1 cellular context compared by ENCODE assay signal in genomic region chr7:148884299-148885022, GRCh38.
TF ChIP-seq lines count a peak whose summit lies in the region.

No MANE protein-coding gene starts in this region.

TF ChIP-seq in K562, 482 proteins besides CTCF, POLR2A, EP300 and RAD21 (continued from another document and continues in another):
- TF ChIP-seq TCF7 (IDR thresholded peaks at IDR 0.05; ENCODE audit: borderline replicate concordance) (peak; percentile 79; the same call in 1 of the 2 replicates), ZNF263 (CRISPR knock-in tag; IDR thresholded peaks at IDR 0.05; ENCODE audit: borderline replicate concordance) (peak; percentile 76; the same call in 1 of the 2 replicates), CREM (IDR thresholded peaks at IDR 0.05; ENCODE audit: low read depth) (peak; percentile 72), CEBPB (tag; IDR thresholded peaks at IDR 0.05) (no peak), NR3C1 (CRISPR knock-in tag; IDR thresholded peaks at IDR 0.05) (peak; percentile 68; the same call in 1 of the 2 replicates), ZNF224 (CRISPR knock-in tag; IDR thresholded peaks at IDR 0.05) (peak; percentile 81; the same call in 1 of the 2 replicates), NONO (IDR thresholded peaks at IDR 0.05; ENCODE audit: low read depth in 2 of 2, low read length in 1 of 2) (peak in 1 of 2 experiments; percentile 42; a peak in 1 of 4 replicates), CTBP1 (IDR thresholded peaks at IDR 0.05; ENCODE audit: borderline replicate concordance) (peak; percentile 99), HDGF (IDR thresholded peaks at IDR 0.05) (no peak), TBP (optimal IDR thresholded peaks at IDR 0.05; ENCODE audit: low read depth, low read length) (peak; percentile 97), ELF4 (CRISPR knock-in tag; IDR thresholded peaks at IDR 0.05) (no peak), CBX3 (IDR thresholded peaks at IDR 0.05; ENCODE audit: borderline replicate concordance in 1 of 2, low read length in 2 of 2) (peak in 1 of 2 experiments; percentile 62; a peak in 1 of 3 replicates), RBM34 (IDR thresholded peaks at IDR 0.05; ENCODE audit: borderline replicate concordance, insufficient read depth, low read length) (no peak), HDAC8 (tag; IDR thresholded peaks at IDR 0.05) (peak; percentile 15; the same call in 1 of the 2 replicates), DMBX1 (CRISPR knock-in tag; IDR thresholded peaks at IDR 0.05; ENCODE audit: borderline replicate concordance) (peak; percentile 9; the same call in 1 of the 2 replicates), SIN3A (IDR thresholded peaks at IDR 0.05; ENCODE audit: borderline replicate concordance in 2 of 2, control insufficient read depth in 1 of 2, low read depth in 2 of 2, low read length in 2 of 2) (peak; percentile 54 to 73; a peak in 2 of 4 replicates), RCOR1 (IDR thresholded peaks at IDR 0.05; ENCODE audit: borderline replicate concordance in 1 of 2, low read depth in 2 of 2, low read length in 2 of 2) (peak in 1 of 2 experiments; percentile 61; a peak in 1 of 4 replicates), PHF21A (IDR thresholded peaks at IDR 0.05; ENCODE audit: borderline replicate concordance, low read depth) (0 out of 2 replicates have a peak, but pooled peaks have one; percentile 6), CHD4 (IDR thresholded peaks at IDR 0.05; ENCODE audit: insufficient read depth, insufficient replicate concordance, low read depth, low read length, poor library complexity, severe bottlenecking) (no peak), ATF1 (CRISPR knock-in tag; IDR thresholded peaks at IDR 0.05) (no peak), ATF1 (tag; IDR thresholded peaks at IDR 0.05) (peak; percentile 77), NR2C2 (CRISPR knock-in tag; IDR thresholded peaks at IDR 0.05) (peak; percentile 50), NR2C2 (tag; IDR thresholded peaks at IDR 0.05) (peak; percentile 63; the same call in 1 of the 2 replicates), ATF2 (CRISPR knock-in tag; IDR thresholded peaks at IDR 0.05) (0 out of 2 replicates have a peak, but pooled peaks have one; percentile 59), FOXP1 (CRISPR knock-in tag; IDR thresholded peaks at IDR 0.05) (peak; percentile 99), FIP1L1 (IDR thresholded peaks at IDR 0.05; ENCODE audit: low read depth, low read length, poor library complexity, severe bottlenecking) (peak; percentile 97), ZBTB49 (CRISPR knock-in tag; IDR thresholded peaks at IDR 0.05; ENCODE audit: borderline replicate concordance) (peak; percentile 82; the same call in 1 of the 2 replicates), NCOR1 (IDR thresholded peaks at IDR 0.05) (peak; percentile 52), ZNF699 (CRISPR knock-in tag; IDR thresholded peaks at IDR 0.05; ENCODE audit: insufficient replicate concordance) (no peak), GTF2A2 (tag; IDR thresholded peaks at IDR 0.05) (0 out of 2 replicates have a peak, but pooled peaks have one; percentile 40), KLF6 (CRISPR knock-in tag; IDR thresholded peaks at IDR 0.05; ENCODE audit: borderline replicate concordance) (peak; percentile 63; the same call in 1 of the 2 replicates), NBN (IDR thresholded peaks at IDR 0.05; ENCODE audit: low read depth) (0 out of 2 replicates have a peak, but pooled peaks have one; percentile 23), C11orf30 (IDR thresholded peaks at IDR 0.05; ENCODE audit: low read depth) (peak; percentile 65), CC2D1A (IDR thresholded peaks at IDR 0.05) (peak; percentile 88), HMBOX1 (IDR thresholded peaks at IDR 0.05) (no peak), TEAD4 (IDR thresholded peaks at IDR 0.05; ENCODE audit: low read length) (no peak; the same call in 1 of the 2 replicates), TEAD4 (CRISPR knock-in tag; IDR thresholded peaks at IDR 0.05; ENCODE audit: borderline replicate concordance) (peak; percentile 85; the same call in 1 of the 2 replicates), JUN (IDR thresholded peaks at IDR 0.05; ENCODE audit: borderline replicate concordance, low read depth, low read length) (peak; percentile 46; the same call in 1 of the 2 replicates), JUN (CRISPR knock-in tag; IDR thresholded peaks at IDR 0.05; ENCODE audit: borderline replicate concordance) (peak; percentile 86; the same call in 1 of the 2 replicates), IRF9 (tag; IDR thresholded peaks at IDR 0.05) (no peak), VEZF1 (CRISPR knock-in tag; IDR thresholded peaks at IDR 0.05) (peak; percentile 95), ZNF449 (CRISPR knock-in tag; IDR thresholded peaks at IDR 0.05) (no peak), ZBTB11 (CRISPR knock-in tag; IDR thresholded peaks at IDR 0.05) (peak in 1 of 3 experiments; percentile 45; a peak in 2 of 6 replicates), AFF4 (CRISPR knock-in tag; IDR thresholded peaks at IDR 0.05) (peak; percentile 99), E2F5 (CRISPR knock-in tag; IDR thresholded peaks at IDR 0.05) (peak; percentile 95; the same call in 1 of the 2 replicates), ARID1B (IDR thresholded peaks at IDR 0.05) (no peak), ZC3H4 (CRISPR knock-in tag; IDR thresholded peaks at IDR 0.05; ENCODE audit: borderline replicate concordance) (peak; percentile 78), CBFA2T2 (conservative IDR thresholded peaks at IDR 0.05) (no peak), KDM5B (IDR thresholded peaks at IDR 0.05; ENCODE audit: insufficient replicate concordance, low read depth, low read length) (peak; percentile 77), ELF1 (tag; IDR thresholded peaks at IDR 0.05) (peak; percentile 81; the same call in 1 of the 2 replicates)
